Comparison of ENCODE assay signal across 8 cellular contexts in the genomic region with DNA sequence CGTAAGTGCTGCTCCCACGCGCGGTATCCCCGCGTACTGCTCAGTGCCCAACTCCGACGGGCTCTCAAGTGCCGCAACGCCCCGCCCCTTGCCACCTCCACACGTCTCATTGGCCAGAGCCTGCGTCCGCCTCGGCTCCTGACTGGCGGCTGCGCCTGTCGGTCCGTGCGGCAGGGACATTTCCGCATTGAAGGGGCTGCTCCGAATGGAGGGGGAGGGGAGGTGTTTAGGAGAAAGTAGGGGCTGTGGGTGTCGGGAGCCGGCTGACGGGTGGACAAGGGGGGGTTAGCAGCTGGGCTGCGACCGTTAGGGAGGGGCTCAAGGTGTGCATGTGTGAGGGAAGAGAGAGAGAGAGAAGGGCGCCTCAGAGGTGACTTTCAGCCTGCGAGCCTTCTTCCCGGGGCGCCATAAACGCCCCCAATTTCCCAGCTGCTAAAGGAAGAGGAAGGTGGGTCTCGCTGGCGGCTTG.
DNase-seq lines count a peak whose midpoint lies in the region; ATAC-seq lines count a peak whose summit lies in the region.

No MANE protein-coding gene starts in this region.

- peak; percentile 95 for DNase-seq in AG20443 (ENCODE audit: low spot score)
- DNase-seq in NCI-H446 (lab: John Stamatoyannopoulos, UW), result peak; percentile 91 to 98
- peak; percentile 98 for DNase-seq in cerebellar cortex (ENCODE audit: low spot score)
- DNase-seq in islet precursor cell, result peak; percentile 99
- DNase-seq in stimulated activated CD4-positive, alpha-beta T cell treated with anti-CD3 and anti-CD28 coated beads, Interleukin-12 subunit alpha, Interleukin-12 subunit beta, amount 100 ng/mL, for 4 hours, result peak; percentile 98

- ATAC-seq in GM19043 (IDR thresholded peaks at IDR 0.05; ENCODE audit: low read depth, unreplicated experiment) (peak; percentile 85), HG03354 (IDR thresholded peaks at IDR 0.05; ENCODE audit: poor library complexity, severe bottlenecking, unreplicated experiment) (peak; percentile 91)
- peak; percentile 94 to 95 for ATAC-seq in activated CD4-positive, CD25-positive, alpha-beta regulatory T cell treated with anti-CD3 and anti-CD28 coated beads, Interleukin-2, amount 50 U/mL, for 24 hours

Comparison
In these comparisons a context has a peak if more than half of its experiments do, and no peak if none do; other contexts are left out.
1. Peak in every context shown above with its lines: DNase-seq and ATAC-seq.